Comparison of ENCODE assay signal across 34 cellular contexts in the genomic region with DNA sequence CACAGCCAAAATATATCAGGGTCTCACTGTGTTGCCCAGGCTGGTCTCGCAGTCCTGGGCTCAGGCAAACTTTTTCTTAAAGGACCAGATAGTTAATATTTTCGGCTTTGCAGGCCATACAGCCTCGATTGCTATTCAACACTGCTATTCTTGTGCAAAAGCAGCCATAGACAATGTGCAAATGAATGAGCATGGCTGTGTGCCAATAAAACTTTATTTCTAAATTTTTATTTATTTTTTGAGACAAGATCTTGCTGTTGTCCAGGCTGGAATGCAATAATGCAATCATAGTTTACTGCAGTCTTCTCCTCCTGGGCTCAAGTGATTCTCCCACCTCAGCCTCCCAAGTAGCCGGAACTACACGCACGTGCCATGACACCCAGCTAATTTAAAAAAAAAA. TPM values are rescaled to one million over a fixed set of nuclear protein-coding genes. Genes with fewer than 3 reads are reported as not detected.
"Had no signal": no experiment of that assay in that cellular context is flagged by ENCODE, and none has a peak within 500 bp of the region (broad histone marks: within the 10 kb centered on the region; RNA-seq: fewer than 3 reads in every experiment).

No MANE protein-coding gene starts in this region.

- FAIRE-seq: bronchial epithelial cell had no signal

- H3K27me3 ChIP-seq: ascending aorta, brain microvascular endothelial cell, dorsolateral prefrontal cortex, esophagus muscularis mucosa, gastroesophageal sphincter, heart right ventricle had no signal

- H3K4me3 Mint-ChIP-seq: activated CD4-positive, alpha-beta memory T cell treated with anti-CD3 and anti-CD28 coated beads for 36 hours; activated CD4-positive, alpha-beta T cell treated with anti-CD3 and anti-CD28 coated beads for 36 hours; activated CD4-positive, alpha-beta T cell treated with anti-CD3 and anti-CD28 coated beads, Interleukin-2, amount 10 ng/mL, durations not matched to agents 24 days and 14 days; activated CD8-positive, alpha-beta memory T cell treated with anti-CD3 and anti-CD28 coated beads, Interleukin-2, amount 10 ng/mL, durations not matched to agents 7 days and 5 days; activated CD8-positive, alpha-beta T cell treated with anti-CD3 and anti-CD28 coated beads, Interleukin-2, amount 10 ng/mL, durations not matched to agents 7 days and 5 days; activated naive CD4-positive, alpha-beta T cell treated with anti-CD3 and anti-CD28 coated beads, Interleukin-2, amount 10 ng/mL, durations not matched to agents 7 days and 5 days; activated naive CD8-positive, alpha-beta T cell treated with anti-CD3 and anti-CD28 coated beads, Interleukin-2, amount 10 ng/mL, durations not matched to agents 7 days and 5 days; activated T-helper 1 cell treated with anti-CD3 and anti-CD28 coated beads, Interleukin-12 subunit alpha, Interleukin-12 subunit beta, Interleukin-2, Interleukin-4 antibody, amounts not matched to agents 30 ng/mL and 10 ng/mL and 1 ng/mL, durations not matched to agents 14 hours and 24 hours and 36 hours; central memory CD8-positive, alpha-beta T cell; dendritic cell treated with granulocyte-macrophage colony-stimulating factor and Interleukin-4, amounts not matched to agents 40 ng/mL and 50 ng/mL, for 4 days; effector memory CD8-positive, alpha-beta T cell had no signal

- ATAC-seq: activated CD4-positive, alpha-beta T cell treated with anti-CD3 and anti-CD28 coated beads for 36 hours; activated CD8-positive, alpha-beta memory T cell treated with anti-CD3 and anti-CD28 coated beads, Interleukin-2, amount 10 ng/mL, durations not matched to agents 7 days and 5 days; activated CD8-positive, alpha-beta T cell treated with anti-CD3 and anti-CD28 coated beads, Interleukin-2, amount 10 ng/mL, durations not matched to agents 7 days and 5 days; activated naive CD4-positive, alpha-beta T cell treated with anti-CD3 and anti-CD28 coated beads, Interleukin-2, amount 50 U/mL, for 72 hours; effector memory CD8-positive, alpha-beta T cell; gastroesophageal sphincter; heart right ventricle had no signal

- H3K27me3 Mint-ChIP-seq: activated CD4-positive, alpha-beta memory T cell treated with anti-CD3 and anti-CD28 coated beads for 36 hours; activated CD4-positive, alpha-beta T cell treated with anti-CD3 and anti-CD28 coated beads for 36 hours; activated CD4-positive, alpha-beta T cell treated with anti-CD3 and anti-CD28 coated beads, Interleukin-2, amount 10 ng/mL, durations not matched to agents 24 days and 14 days; activated CD8-positive, alpha-beta memory T cell treated with anti-CD3 and anti-CD28 coated beads, Interleukin-2, amount 10 ng/mL, durations not matched to agents 7 days and 5 days; activated naive CD4-positive, alpha-beta T cell treated with anti-CD3 and anti-CD28 coated beads, Interleukin-2, amount 10 ng/mL, durations not matched to agents 7 days and 5 days; activated naive CD8-positive, alpha-beta T cell treated with anti-CD3 and anti-CD28 coated beads, Interleukin-2, amount 10 ng/mL, durations not matched to agents 7 days and 5 days; central memory CD8-positive, alpha-beta T cell; dendritic cell treated with granulocyte-macrophage colony-stimulating factor and Interleukin-4, amounts not matched to agents 40 ng/mL and 50 ng/mL, for 4 days; effector memory CD8-positive, alpha-beta T cell had no signal

- H3K4me3 ChIP-seq: ascending aorta, coronary artery, dorsolateral prefrontal cortex, esophagus muscularis mucosa, gastroesophageal sphincter, heart right ventricle had no signal

- H3K27ac Mint-ChIP-seq: activated CD4-positive, alpha-beta memory T cell treated with anti-CD3 and anti-CD28 coated beads for 36 hours; activated CD4-positive, alpha-beta T cell treated with anti-CD3 and anti-CD28 coated beads for 36 hours; activated CD4-positive, alpha-beta T cell treated with anti-CD3 and anti-CD28 coated beads, Interleukin-2, amount 10 ng/mL, durations not matched to agents 24 days and 14 days; activated CD8-positive, alpha-beta memory T cell treated with anti-CD3 and anti-CD28 coated beads, Interleukin-2, amount 10 ng/mL, durations not matched to agents 7 days and 5 days; activated CD8-positive, alpha-beta T cell treated with anti-CD3 and anti-CD28 coated beads, Interleukin-2, amount 10 ng/mL, durations not matched to agents 7 days and 5 days; activated naive CD4-positive, alpha-beta T cell treated with anti-CD3 and anti-CD28 coated beads, Interleukin-2, amount 10 ng/mL, durations not matched to agents 7 days and 5 days; activated naive CD8-positive, alpha-beta T cell treated with anti-CD3 and anti-CD28 coated beads, Interleukin-2, amount 10 ng/mL, durations not matched to agents 7 days and 5 days; activated T-helper 1 cell treated with anti-CD3 and anti-CD28 coated beads, Interleukin-12 subunit alpha, Interleukin-12 subunit beta, Interleukin-2, Interleukin-4 antibody, amounts not matched to agents 30 ng/mL and 10 ng/mL and 1 ng/mL, durations not matched to agents 14 hours and 24 hours and 36 hours; activated T-helper 2 cell treated with anti-CD3 and anti-CD28 coated beads, Interferon-gamma antibody, Interleukin-2, Interleukin-4, amounts not matched to agents 10 μg/mL and 5 μg/mL and 100 μg/mL, durations not matched to agents 14 hours and 24 hours and 36 hours; dendritic cell treated with granulocyte-macrophage colony-stimulating factor and Interleukin-4, amounts not matched to agents 40 ng/mL and 50 ng/mL, for 4 days had no signal

- DNase-seq: activated CD4-positive, alpha-beta memory T cell treated with anti-CD3 and anti-CD28 coated beads for 36 hours; activated CD4-positive, alpha-beta T cell treated with anti-CD3 and anti-CD28 coated beads for 36 hours; activated CD4-positive, alpha-beta T cell treated with anti-CD3 and anti-CD28 coated beads, Interleukin-2, amount 10 ng/mL, durations not matched to agents 24 days and 14 days; activated CD4-positive, CD25-positive, alpha-beta regulatory T cell; activated CD4-positive, CD25-positive, alpha-beta regulatory T cell treated with anti-CD3 and anti-CD28 coated beads, Interleukin-2, amount 50 U/mL, for 72 hours; activated CD8-positive, alpha-beta memory T cell treated with anti-CD3 and anti-CD28 coated beads, Interleukin-2, amount 10 ng/mL, durations not matched to agents 7 days and 5 days; activated CD8-positive, alpha-beta memory T cell treated with anti-CD3 and anti-CD28 coated beads, Interleukin-2, amount 50 U/mL, for 4 hours; activated CD8-positive, alpha-beta T cell treated with anti-CD3 and anti-CD28 coated beads, Interleukin-2, amount 10 ng/mL, durations not matched to agents 7 days and 5 days; activated effector memory CD4-positive, alpha-beta T cell treated with anti-CD3 and anti-CD28 coated beads, Interleukin-2, amount 50 U/mL, for 16 hours; activated naive CD4-positive, alpha-beta T cell treated with anti-CD3 and anti-CD28 coated beads, Interleukin-2, amount 10 ng/mL, durations not matched to agents 7 days and 5 days; activated naive CD8-positive, alpha-beta T cell treated with anti-CD3 and anti-CD28 coated beads, Interleukin-2, amount 10 ng/mL, durations not matched to agents 7 days and 5 days; activated T-cell treated with anti-CD3 and anti-CD28 coated beads, Interleukin-2, amount 50 U/mL, for 1 hour; activated T-cell treated with anti-CD3 and anti-CD28 coated beads, Interleukin-2, amount 50 U/mL, for 48 hours; brain microvascular endothelial cell; dorsolateral prefrontal cortex; effector memory CD8-positive, alpha-beta T cell; erythroblast; heart right ventricle; T-helper 2 cell had no signal

- H3K27ac ChIP-seq: ascending aorta, brain microvascular endothelial cell, coronary artery, esophagus muscularis mucosa, gastroesophageal sphincter, heart right ventricle had no signal

- H3K9me3 ChIP-seq: ascending aorta, esophagus muscularis mucosa, gastroesophageal sphincter, heart right ventricle had no signal

- H3K9me3 Mint-ChIP-seq: activated CD4-positive, alpha-beta memory T cell treated with anti-CD3 and anti-CD28 coated beads for 36 hours; activated CD4-positive, alpha-beta T cell treated with anti-CD3 and anti-CD28 coated beads, Interleukin-2, amount 10 ng/mL, durations not matched to agents 24 days and 14 days; activated naive CD4-positive, alpha-beta T cell treated with anti-CD3 and anti-CD28 coated beads, Interleukin-2, amount 50 U/mL, for 72 hours; activated naive CD8-positive, alpha-beta T cell treated with anti-CD3 and anti-CD28 coated beads, Interleukin-2, amount 10 ng/mL, durations not matched to agents 7 days and 5 days; activated T-helper 1 cell treated with anti-CD3 and anti-CD28 coated beads, Interleukin-12 subunit alpha, Interleukin-12 subunit beta, Interleukin-2, Interleukin-4 antibody, amounts not matched to agents 30 ng/mL and 10 ng/mL and 1 ng/mL, durations not matched to agents 14 hours and 24 hours and 36 hours; activated T-helper 2 cell treated with anti-CD3 and anti-CD28 coated beads, Interferon-gamma antibody, Interleukin-2, Interleukin-4, amounts not matched to agents 10 μg/mL and 5 μg/mL and 100 μg/mL, durations not matched to agents 14 hours and 24 hours and 36 hours; central memory CD8-positive, alpha-beta T cell; dendritic cell treated with granulocyte-macrophage colony-stimulating factor and Interleukin-4, amounts not matched to agents 40 ng/mL and 50 ng/mL, for 4 days; effector memory CD8-positive, alpha-beta T cell had no signal

- H3K4me1 ChIP-seq: ascending aorta had no signal

RNA-seq across cellular contexts. Expression of a gene that starts 42.5 kb away (rescaled TPM):
- total RNA-seq: activated CD4-positive, alpha-beta memory T cell treated with anti-CD3 and anti-CD28 coated beads for 36 hours; activated CD4-positive, alpha-beta T cell treated with anti-CD3 and anti-CD28 coated beads for 36 hours; activated CD4-positive, alpha-beta T cell treated with anti-CD3 and anti-CD28 coated beads, Interleukin-2, amount 10 ng/mL, durations not matched to agents 24 days and 14 days; activated CD8-positive, alpha-beta memory T cell treated with anti-CD3 and anti-CD28 coated beads for 36 hours; activated CD8-positive, alpha-beta memory T cell treated with anti-CD3 and anti-CD28 coated beads, Interleukin-2, amount 10 ng/mL, durations not matched to agents 7 days and 5 days; activated CD8-positive, alpha-beta T cell treated with anti-CD3 and anti-CD28 coated beads, Interleukin-2, amount 10 ng/mL, durations not matched to agents 7 days and 5 days; activated naive CD4-positive, alpha-beta T cell treated with anti-CD3 and anti-CD28 coated beads, Interleukin-2, amount 50 U/mL, for 72 hours; activated naive CD8-positive, alpha-beta T cell treated with anti-CD3 and anti-CD28 coated beads, Interleukin-2, amount 10 ng/mL, durations not matched to agents 7 days and 5 days; activated T-helper 1 cell treated with anti-CD3 and anti-CD28 coated beads, Interleukin-12 subunit alpha, Interleukin-12 subunit beta, Interleukin-2, Interleukin-4 antibody, amounts not matched to agents 30 ng/mL and 10 ng/mL and 1 ng/mL, durations not matched to agents 14 hours and 24 hours and 36 hours; activated T-helper 2 cell treated with anti-CD3 and anti-CD28 coated beads, Interferon-gamma antibody, Interleukin-2, Interleukin-4, amounts not matched to agents 10 μg/mL and 5 μg/mL and 100 μg/mL, durations not matched to agents 14 hours and 24 hours and 36 hours; ascending aorta; bronchial epithelial cell; cerebellum; esophagus muscularis mucosa; gastroesophageal sphincter; glomerular endothelial cell; T-helper 1 cell treated with Interleukin-12 subunit alpha and Interleukin-12 subunit beta and Interleukin-4 antibody, amounts not matched to agents 30 ng/mL and 1 ng/mL, for 36 hours had no signal

RNA-seq across cellular contexts. Expression of a gene that starts 54.8 kb away (rescaled TPM):
- total RNA-seq: activated CD4-positive, alpha-beta memory T cell treated with anti-CD3 and anti-CD28 coated beads for 36 hours; activated CD4-positive, alpha-beta T cell treated with anti-CD3 and anti-CD28 coated beads for 36 hours; activated CD4-positive, alpha-beta T cell treated with anti-CD3 and anti-CD28 coated beads, Interleukin-2, amount 10 ng/mL, durations not matched to agents 24 days and 14 days; activated CD8-positive, alpha-beta memory T cell treated with anti-CD3 and anti-CD28 coated beads for 36 hours; activated CD8-positive, alpha-beta memory T cell treated with anti-CD3 and anti-CD28 coated beads, Interleukin-2, amount 10 ng/mL, durations not matched to agents 7 days and 5 days; activated CD8-positive, alpha-beta T cell treated with anti-CD3 and anti-CD28 coated beads, Interleukin-2, amount 10 ng/mL, durations not matched to agents 7 days and 5 days; activated naive CD4-positive, alpha-beta T cell treated with anti-CD3 and anti-CD28 coated beads, Interleukin-2, amount 50 U/mL, for 72 hours; activated naive CD8-positive, alpha-beta T cell treated with anti-CD3 and anti-CD28 coated beads, Interleukin-2, amount 10 ng/mL, durations not matched to agents 7 days and 5 days; activated T-helper 1 cell treated with anti-CD3 and anti-CD28 coated beads, Interleukin-12 subunit alpha, Interleukin-12 subunit beta, Interleukin-2, Interleukin-4 antibody, amounts not matched to agents 30 ng/mL and 10 ng/mL and 1 ng/mL, durations not matched to agents 14 hours and 24 hours and 36 hours; activated T-helper 2 cell treated with anti-CD3 and anti-CD28 coated beads, Interferon-gamma antibody, Interleukin-2, Interleukin-4, amounts not matched to agents 10 μg/mL and 5 μg/mL and 100 μg/mL, durations not matched to agents 14 hours and 24 hours and 36 hours; ascending aorta; bronchial epithelial cell; cardiac septum; T-helper 1 cell treated with Interleukin-12 subunit alpha and Interleukin-12 subunit beta and Interleukin-4 antibody, amounts not matched to agents 30 ng/mL and 1 ng/mL, for 36 hours had no signal
